Comparison of ENCODE assay signal across 2 cellular contexts in the genomic region with DNA sequence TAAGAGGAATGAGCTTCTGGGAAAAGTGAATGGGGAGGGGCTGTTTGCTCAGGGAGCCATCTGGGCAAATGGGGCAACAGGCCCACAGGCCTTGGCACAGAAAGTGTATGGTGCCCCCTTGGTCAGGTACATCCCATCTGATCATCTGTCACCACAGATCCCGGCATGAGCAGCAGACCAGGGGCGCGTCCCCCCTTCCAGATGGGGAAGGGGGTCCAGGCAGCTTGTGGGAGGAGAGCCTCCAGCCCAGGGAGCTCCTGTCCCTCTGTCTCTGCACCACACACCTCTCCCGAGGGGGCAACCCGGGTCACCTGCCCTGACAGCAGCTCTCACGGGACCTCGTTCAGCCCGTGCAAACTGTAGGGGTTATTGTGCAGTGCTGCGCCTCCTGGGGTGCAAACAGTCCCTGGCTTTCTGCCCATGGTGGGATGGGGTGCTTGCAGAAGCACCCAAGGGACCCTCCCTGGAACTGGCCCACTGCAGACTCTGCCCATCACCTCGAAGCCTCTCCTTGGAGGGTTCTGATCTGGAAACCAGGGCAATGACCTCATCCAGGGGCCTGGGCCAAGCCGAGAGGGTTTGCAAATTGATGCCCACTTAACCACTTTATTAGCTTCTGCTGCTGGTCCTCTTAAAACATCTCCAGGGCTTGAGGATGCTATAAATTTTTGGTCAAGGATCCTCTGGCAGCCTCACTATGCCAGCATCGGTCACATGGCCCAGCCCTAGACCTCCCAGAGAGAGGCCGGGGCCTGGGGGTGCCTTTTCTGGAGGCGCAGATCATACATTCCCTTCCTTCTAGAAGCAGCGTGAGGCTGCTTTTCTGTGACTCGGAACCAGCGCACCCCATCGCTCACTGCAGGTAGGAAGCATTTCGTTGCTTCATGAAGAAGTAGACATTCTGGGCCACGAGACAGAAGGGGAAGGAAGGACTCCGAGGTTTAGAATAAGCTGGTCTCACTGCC.
TF ChIP-seq lines count a peak whose summit lies in the region.

No MANE protein-coding gene starts in this region.

TF ChIP-seq in Ishikawa, 13 proteins besides CTCF, POLR2A, EP300 and RAD21 (continued from another document):
- TF ChIP-seq, protein P1, sequence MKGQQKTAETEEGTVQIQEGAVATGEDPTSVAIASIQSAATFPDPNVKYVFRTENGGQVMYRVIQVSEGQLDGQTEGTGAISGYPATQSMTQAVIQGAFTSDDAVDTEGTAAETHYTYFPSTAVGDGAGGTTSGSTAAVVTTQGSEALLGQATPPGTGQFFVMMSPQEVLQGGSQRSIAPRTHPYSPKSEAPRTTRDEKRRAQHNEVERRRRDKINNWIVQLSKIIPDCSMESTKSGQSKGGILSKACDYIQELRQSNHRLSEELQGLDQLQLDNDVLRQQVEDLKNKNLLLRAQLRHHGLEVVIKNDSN (IDR thresholded peaks at IDR 0.05): 0 out of 2 replicates have a peak, but pooled peaks have one; percentile 11
- TF ChIP-seq, protein P2, sequence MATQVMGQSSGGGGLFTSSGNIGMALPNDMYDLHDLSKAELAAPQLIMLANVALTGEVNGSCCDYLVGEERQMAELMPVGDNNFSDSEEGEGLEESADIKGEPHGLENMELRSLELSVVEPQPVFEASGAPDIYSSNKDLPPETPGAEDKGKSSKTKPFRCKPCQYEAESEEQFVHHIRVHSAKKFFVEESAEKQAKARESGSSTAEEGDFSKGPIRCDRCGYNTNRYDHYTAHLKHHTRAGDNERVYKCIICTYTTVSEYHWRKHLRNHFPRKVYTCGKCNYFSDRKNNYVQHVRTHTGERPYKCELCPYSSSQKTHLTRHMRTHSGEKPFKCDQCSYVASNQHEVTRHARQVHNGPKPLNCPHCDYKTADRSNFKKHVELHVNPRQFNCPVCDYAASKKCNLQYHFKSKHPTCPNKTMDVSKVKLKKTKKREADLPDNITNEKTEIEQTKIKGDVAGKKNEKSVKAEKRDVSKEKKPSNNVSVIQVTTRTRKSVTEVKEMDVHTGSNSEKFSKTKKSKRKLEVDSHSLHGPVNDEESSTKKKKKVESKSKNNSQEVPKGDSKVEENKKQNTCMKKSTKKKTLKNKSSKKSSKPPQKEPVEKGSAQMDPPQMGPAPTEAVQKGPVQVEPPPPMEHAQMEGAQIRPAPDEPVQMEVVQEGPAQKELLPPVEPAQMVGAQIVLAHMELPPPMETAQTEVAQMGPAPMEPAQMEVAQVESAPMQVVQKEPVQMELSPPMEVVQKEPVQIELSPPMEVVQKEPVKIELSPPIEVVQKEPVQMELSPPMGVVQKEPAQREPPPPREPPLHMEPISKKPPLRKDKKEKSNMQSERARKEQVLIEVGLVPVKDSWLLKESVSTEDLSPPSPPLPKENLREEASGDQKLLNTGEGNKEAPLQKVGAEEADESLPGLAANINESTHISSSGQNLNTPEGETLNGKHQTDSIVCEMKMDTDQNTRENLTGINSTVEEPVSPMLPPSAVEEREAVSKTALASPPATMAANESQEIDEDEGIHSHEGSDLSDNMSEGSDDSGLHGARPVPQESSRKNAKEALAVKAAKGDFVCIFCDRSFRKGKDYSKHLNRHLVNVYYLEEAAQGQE (IDR thresholded peaks at IDR 0.05; ENCODE audit: low read depth): no peak
- no peak for TF ChIP-seq YY1 (IDR thresholded peaks at IDR 0.05; ENCODE audit: low read depth)

TF ChIP-seq in WTC11, 78 proteins besides CTCF, POLR2A, EP300 and RAD21 (continued from another document):
- TF ChIP-seq GABPB1 (CRISPR knock-in tag; IDR thresholded peaks at IDR 0.05) (0 out of 2 replicates have a peak, but pooled peaks have one; percentile 8), RELA (CRISPR knock-in tag; IDR thresholded peaks at IDR 0.05; ENCODE audit: borderline replicate concordance) (no peak)
- TF ChIP-seq, protein P3, sequence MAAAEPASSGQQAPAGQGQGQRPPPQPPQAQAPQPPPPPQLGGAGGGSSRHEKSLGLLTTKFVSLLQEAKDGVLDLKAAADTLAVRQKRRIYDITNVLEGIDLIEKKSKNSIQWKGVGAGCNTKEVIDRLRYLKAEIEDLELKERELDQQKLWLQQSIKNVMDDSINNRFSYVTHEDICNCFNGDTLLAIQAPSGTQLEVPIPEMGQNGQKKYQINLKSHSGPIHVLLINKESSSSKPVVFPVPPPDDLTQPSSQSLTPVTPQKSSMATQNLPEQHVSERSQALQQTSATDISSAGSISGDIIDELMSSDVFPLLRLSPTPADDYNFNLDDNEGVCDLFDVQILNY (CRISPR knock-in tag; IDR thresholded peaks at IDR 0.05): no peak
TF ChIP-seq in WTC11: peak in this region for 1.
